In the genomic region with DNA sequence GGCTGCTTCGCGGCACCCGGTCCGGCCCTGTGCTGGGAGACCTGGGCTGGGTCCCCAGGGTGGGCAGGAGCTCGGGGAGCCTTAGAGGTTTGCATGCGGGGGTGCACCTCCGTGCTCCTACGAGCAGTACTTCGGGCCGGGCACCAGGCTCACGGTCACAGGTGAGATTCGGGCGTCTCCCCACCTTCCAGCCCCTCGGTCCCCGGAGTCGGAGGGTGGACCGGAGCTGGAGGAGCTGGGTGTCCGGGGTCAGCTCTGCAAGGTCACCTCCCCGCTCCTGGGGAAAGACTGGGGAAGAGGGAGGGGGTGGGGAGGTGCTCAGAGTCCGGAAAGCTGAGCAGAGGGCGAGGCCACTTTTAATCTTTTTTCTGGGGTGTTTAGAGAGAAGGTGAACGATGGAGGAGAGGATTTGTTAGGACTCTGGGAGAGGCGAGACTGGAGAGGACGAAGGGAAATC, we compare ENCODE assay signal across 8 cellular contexts. TPM values are rescaled to one million over a fixed set of nuclear protein-coding genes. Genes with fewer than 3 reads are reported as not detected.
A peak's percentile ranks its signal among the peaks of the same experiment; 100 is the strongest.
DNase-seq lines count a peak whose midpoint lies in the region; ATAC-seq and TF ChIP-seq lines count a peak whose summit lies in the region.
"Had no signal": no experiment of that assay in that cellular context is flagged by ENCODE, and none has a peak within 500 bp of the region (broad histone marks: within the 10 kb centered on the region; RNA-seq: fewer than 3 reads in every experiment).

No MANE protein-coding gene starts in this region.

- ATAC-seq in GM19467 (IDR thresholded peaks at IDR 0.05; ENCODE audit: unreplicated experiment) (peak; percentile 32), HG03196 (IDR thresholded peaks at IDR 0.05; ENCODE audit: unreplicated experiment) (peak; percentile 28)

- in situ Hi-C loops in brain microvascular endothelial cell (cut with HindIII; ENCODE audit: low pct_ligation_motif_present, low sequenced_read_pairs) = no loop called here

- H3K4me3 ChIP-seq in brain microvascular endothelial cell (ENCODE audit: low read depth, low read length) (peak overlapping the region; percentile 72), mucosa of stomach (ENCODE audit: low read length) (no peak overlapping the region)

- H3K4me1 ChIP-seq in mucosa of stomach (ENCODE audit: control insufficient read depth, insufficient read depth, low read length) = peaks cover 7% of the 10 kb centered on the region

- no peak for TF ChIP-seq CTCF in brain microvascular endothelial cell (IDR thresholded peaks at IDR 0.05; ENCODE audit: low read depth, low read length, missing control alignments)

- H3K27me3 ChIP-seq in brain microvascular endothelial cell (replicated peaks) (no peaks in the 10 kb centered on the region), mucosa of stomach (ENCODE audit: control insufficient read depth, insufficient read depth, low read length) (peaks cover 44% of the 10 kb centered on the region)

- H3K9ac ChIP-seq in mucosa of stomach (ENCODE audit: low read length) = peak overlapping the region; percentile 12

- DNase-seq in brain microvascular endothelial cell (no peak), LoVo (ENCODE audit: low spot score) (no peak), occipital lobe (lab: John Stamatoyannopoulos, UW) (no peak), pons (ENCODE audit: low spot score) (no peak)

- H3K36me3 ChIP-seq in brain microvascular endothelial cell (replicated peaks) = peaks cover 10% of the 10 kb centered on the region
- no peaks in the 10 kb centered on the region for H3K36me3 ChIP-seq in mucosa of stomach (ENCODE audit: control insufficient read depth, insufficient read depth, low read length)

- H3K9me3 ChIP-seq in mucosa of stomach (ENCODE audit: control insufficient read depth, low read length) = no peaks in the 10 kb centered on the region

- peak overlapping the region; percentile 83 for H3K27ac ChIP-seq in brain microvascular endothelial cell

RNA-seq across cellular contexts. Expression of a gene that starts 26.6 kb away (rescaled TPM):
- not detected for total RNA-seq in occipital lobe
- total RNA-seq: renal cortical epithelial cell had no signal

RNA-seq across cellular contexts. Expression of a gene that starts 48.1 kb away (rescaled TPM):
- total RNA-seq in occipital lobe = not detected
- total RNA-seq: renal cortical epithelial cell had no signal

RNA-seq across cellular contexts. Expression of a gene that starts 57.5 kb away (rescaled TPM):
- total RNA-seq in occipital lobe = 55.8 TPM
